ENCODE assay signal across 1 cellular context in genomic region chr19:48362716-48363499, GRCh38.
TF ChIP-seq lines count a peak whose summit lies in the region.

No MANE protein-coding gene starts in this region.

TF ChIP-seq in K562, 482 proteins besides CTCF, POLR2A, EP300 and RAD21 (continued from another document and continues in another):
- TF ChIP-seq CUX1 (CRISPR knock-in tag; IDR thresholded peaks at IDR 0.05) (no peak), CBX3 (IDR thresholded peaks at IDR 0.05; ENCODE audit: borderline replicate concordance in 1 of 2, low read length in 2 of 2) (no peak), ZSCAN32 (CRISPR knock-in tag; IDR thresholded peaks at IDR 0.05) (0 out of 2 replicates have a peak, but pooled peaks have one; percentile 8), CHD1 (IDR thresholded peaks at IDR 0.05; ENCODE audit: low read length) (no peak), NR2F6 (CRISPR knock-in tag; IDR thresholded peaks at IDR 0.05) (no peak), JUND (IDR thresholded peaks at IDR 0.05; ENCODE audit: borderline replicate concordance, low read depth, low read length) (no peak; the same call in 1 of the 2 replicates), JUND (tag; IDR thresholded peaks at IDR 0.05; ENCODE audit: borderline replicate concordance, low read depth, low read length) (no peak; the same call in 2 of the 3 replicates), L3MBTL2 (IDR thresholded peaks at IDR 0.05) (peak; percentile 78), MCM3 (IDR thresholded peaks at IDR 0.05) (no peak), YBX1 (IDR thresholded peaks at IDR 0.05) (no peak), ZNF518B (CRISPR knock-in tag; IDR thresholded peaks at IDR 0.05) (no peak), NUFIP1 (IDR thresholded peaks at IDR 0.05; ENCODE audit: partially characterized antibody) (no peak), TBP (optimal IDR thresholded peaks at IDR 0.05; ENCODE audit: low read depth, low read length) (peak; percentile 55), MEF2D (tag; conservative IDR thresholded peaks at IDR 0.05; ENCODE audit: low read depth) (peak; percentile 42), KLF10 (CRISPR knock-in tag; IDR thresholded peaks at IDR 0.05) (no peak), ZNF3 (CRISPR knock-in tag; IDR thresholded peaks at IDR 0.05) (no peak), PTRF (tag; IDR thresholded peaks at IDR 0.05) (no peak), FOXM1 (IDR thresholded peaks at IDR 0.05; ENCODE audit: low read depth) (no peak), FOXM1 (CRISPR knock-in tag; IDR thresholded peaks at IDR 0.05; ENCODE audit: low read depth) (no peak), GATAD2B (IDR thresholded peaks at IDR 0.05; ENCODE audit: borderline replicate concordance) (no peak), STAT5B (CRISPR knock-in tag; IDR thresholded peaks at IDR 0.05) (no peak), ZFX (CRISPR knock-in tag; IDR thresholded peaks at IDR 0.05) (peak; percentile 93), LEF1 (IDR thresholded peaks at IDR 0.05) (no peak), CHD4 (IDR thresholded peaks at IDR 0.05; ENCODE audit: insufficient read depth, insufficient replicate concordance, low read depth, low read length, poor library complexity, severe bottlenecking) (no peak), ARHGAP35 (IDR thresholded peaks at IDR 0.05; ENCODE audit: partially characterized antibody) (no peak), ATF1 (CRISPR knock-in tag; IDR thresholded peaks at IDR 0.05) (no peak), ATF1 (tag; IDR thresholded peaks at IDR 0.05) (0 out of 2 replicates have a peak, but pooled peaks have one; percentile 7), MTA2 (IDR thresholded peaks at IDR 0.05; ENCODE audit: low read depth) (no peak), BHLHE40 (IDR thresholded peaks at IDR 0.05; ENCODE audit: low read length) (no peak)
- TF ChIP-seq, protein P1, sequence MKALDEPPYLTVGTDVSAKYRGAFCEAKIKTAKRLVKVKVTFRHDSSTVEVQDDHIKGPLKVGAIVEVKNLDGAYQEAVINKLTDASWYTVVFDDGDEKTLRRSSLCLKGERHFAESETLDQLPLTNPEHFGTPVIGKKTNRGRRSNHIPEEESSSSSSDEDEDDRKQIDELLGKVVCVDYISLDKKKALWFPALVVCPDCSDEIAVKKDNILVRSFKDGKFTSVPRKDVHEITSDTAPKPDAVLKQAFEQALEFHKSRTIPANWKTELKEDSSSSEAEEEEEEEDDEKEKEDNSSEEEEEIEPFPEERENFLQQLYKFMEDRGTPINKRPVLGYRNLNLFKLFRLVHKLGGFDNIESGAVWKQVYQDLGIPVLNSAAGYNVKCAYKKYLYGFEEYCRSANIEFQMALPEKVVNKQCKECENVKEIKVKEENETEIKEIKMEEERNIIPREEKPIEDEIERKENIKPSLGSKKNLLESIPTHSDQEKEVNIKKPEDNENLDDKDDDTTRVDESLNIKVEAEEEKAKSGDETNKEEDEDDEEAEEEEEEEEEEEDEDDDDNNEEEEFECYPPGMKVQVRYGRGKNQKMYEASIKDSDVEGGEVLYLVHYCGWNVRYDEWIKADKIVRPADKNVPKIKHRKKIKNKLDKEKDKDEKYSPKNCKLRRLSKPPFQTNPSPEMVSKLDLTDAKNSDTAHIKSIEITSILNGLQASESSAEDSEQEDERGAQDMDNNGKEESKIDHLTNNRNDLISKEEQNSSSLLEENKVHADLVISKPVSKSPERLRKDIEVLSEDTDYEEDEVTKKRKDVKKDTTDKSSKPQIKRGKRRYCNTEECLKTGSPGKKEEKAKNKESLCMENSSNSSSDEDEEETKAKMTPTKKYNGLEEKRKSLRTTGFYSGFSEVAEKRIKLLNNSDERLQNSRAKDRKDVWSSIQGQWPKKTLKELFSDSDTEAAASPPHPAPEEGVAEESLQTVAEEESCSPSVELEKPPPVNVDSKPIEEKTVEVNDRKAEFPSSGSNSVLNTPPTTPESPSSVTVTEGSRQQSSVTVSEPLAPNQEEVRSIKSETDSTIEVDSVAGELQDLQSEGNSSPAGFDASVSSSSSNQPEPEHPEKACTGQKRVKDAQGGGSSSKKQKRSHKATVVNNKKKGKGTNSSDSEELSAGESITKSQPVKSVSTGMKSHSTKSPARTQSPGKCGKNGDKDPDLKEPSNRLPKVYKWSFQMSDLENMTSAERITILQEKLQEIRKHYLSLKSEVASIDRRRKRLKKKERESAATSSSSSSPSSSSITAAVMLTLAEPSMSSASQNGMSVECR (CRISPR knock-in tag; IDR thresholded peaks at IDR 0.05): no peak
- TF ChIP-seq, protein P2, sequence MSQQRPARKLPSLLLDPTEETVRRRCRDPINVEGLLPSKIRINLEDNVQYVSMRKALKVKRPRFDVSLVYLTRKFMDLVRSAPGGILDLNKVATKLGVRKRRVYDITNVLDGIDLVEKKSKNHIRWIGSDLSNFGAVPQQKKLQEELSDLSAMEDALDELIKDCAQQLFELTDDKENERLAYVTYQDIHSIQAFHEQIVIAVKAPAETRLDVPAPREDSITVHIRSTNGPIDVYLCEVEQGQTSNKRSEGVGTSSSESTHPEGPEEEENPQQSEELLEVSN (IDR thresholded peaks at IDR 0.05; ENCODE audit: borderline replicate concordance in 1 of 2, extremely low read depth in 1 of 2, insufficient read depth in 1 of 2, insufficient read length in 1 of 2, low read depth in 1 of 2, low read length in 1 of 2, poor library complexity in 1 of 2, severe bottlenecking in 1 of 2): peak in 1 of 2 experiments; percentile 38
- TF ChIP-seq, protein P3, sequence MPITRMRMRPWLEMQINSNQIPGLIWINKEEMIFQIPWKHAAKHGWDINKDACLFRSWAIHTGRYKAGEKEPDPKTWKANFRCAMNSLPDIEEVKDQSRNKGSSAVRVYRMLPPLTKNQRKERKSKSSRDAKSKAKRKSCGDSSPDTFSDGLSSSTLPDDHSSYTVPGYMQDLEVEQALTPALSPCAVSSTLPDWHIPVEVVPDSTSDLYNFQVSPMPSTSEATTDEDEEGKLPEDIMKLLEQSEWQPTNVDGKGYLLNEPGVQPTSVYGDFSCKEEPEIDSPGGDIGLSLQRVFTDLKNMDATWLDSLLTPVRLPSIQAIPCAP (CRISPR knock-in tag; IDR thresholded peaks at IDR 0.05; ENCODE audit: borderline replicate concordance): no peak
- TF ChIP-seq, protein P4, sequence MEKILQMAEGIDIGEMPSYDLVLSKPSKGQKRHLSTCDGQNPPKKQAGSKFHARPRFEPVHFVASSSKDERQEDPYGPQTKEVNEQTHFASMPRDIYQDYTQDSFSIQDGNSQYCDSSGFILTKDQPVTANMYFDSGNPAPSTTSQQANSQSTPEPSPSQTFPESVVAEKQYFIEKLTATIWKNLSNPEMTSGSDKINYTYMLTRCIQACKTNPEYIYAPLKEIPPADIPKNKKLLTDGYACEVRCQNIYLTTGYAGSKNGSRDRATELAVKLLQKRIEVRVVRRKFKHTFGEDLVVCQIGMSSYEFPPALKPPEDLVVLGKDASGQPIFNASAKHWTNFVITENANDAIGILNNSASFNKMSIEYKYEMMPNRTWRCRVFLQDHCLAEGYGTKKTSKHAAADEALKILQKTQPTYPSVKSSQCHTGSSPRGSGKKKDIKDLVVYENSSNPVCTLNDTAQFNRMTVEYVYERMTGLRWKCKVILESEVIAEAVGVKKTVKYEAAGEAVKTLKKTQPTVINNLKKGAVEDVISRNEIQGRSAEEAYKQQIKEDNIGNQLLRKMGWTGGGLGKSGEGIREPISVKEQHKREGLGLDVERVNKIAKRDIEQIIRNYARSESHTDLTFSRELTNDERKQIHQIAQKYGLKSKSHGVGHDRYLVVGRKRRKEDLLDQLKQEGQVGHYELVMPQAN (IDR thresholded peaks at IDR 0.05; ENCODE audit: borderline replicate concordance): no peak
- TF ChIP-seq, protein P5, sequence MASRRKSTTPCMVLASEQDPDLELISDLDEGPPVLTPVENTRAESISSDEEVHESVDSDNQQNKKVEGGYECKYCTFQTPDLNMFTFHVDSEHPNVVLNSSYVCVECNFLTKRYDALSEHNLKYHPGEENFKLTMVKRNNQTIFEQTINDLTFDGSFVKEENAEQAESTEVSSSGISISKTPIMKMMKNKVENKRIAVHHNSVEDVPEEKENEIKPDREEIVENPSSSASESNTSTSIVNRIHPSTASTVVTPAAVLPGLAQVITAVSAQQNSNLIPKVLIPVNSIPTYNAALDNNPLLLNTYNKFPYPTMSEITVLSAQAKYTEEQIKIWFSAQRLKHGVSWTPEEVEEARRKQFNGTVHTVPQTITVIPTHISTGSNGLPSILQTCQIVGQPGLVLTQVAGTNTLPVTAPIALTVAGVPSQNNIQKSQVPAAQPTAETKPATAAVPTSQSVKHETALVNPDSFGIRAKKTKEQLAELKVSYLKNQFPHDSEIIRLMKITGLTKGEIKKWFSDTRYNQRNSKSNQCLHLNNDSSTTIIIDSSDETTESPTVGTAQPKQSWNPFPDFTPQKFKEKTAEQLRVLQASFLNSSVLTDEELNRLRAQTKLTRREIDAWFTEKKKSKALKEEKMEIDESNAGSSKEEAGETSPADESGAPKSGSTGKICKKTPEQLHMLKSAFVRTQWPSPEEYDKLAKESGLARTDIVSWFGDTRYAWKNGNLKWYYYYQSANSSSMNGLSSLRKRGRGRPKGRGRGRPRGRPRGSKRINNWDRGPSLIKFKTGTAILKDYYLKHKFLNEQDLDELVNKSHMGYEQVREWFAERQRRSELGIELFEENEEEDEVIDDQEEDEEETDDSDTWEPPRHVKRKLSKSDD (conservative IDR thresholded peaks at IDR 0.05; ENCODE audit: low read length): no peak
- TF ChIP-seq, protein P6, sequence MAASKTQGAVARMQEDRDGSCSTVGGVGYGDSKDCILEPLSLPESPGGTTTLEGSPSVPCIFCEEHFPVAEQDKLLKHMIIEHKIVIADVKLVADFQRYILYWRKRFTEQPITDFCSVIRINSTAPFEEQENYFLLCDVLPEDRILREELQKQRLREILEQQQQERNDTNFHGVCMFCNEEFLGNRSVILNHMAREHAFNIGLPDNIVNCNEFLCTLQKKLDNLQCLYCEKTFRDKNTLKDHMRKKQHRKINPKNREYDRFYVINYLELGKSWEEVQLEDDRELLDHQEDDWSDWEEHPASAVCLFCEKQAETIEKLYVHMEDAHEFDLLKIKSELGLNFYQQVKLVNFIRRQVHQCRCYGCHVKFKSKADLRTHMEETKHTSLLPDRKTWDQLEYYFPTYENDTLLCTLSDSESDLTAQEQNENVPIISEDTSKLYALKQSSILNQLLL (CRISPR knock-in tag; IDR thresholded peaks at IDR 0.05; ENCODE audit: borderline replicate concordance): no peak
